In the genomic region with DNA sequence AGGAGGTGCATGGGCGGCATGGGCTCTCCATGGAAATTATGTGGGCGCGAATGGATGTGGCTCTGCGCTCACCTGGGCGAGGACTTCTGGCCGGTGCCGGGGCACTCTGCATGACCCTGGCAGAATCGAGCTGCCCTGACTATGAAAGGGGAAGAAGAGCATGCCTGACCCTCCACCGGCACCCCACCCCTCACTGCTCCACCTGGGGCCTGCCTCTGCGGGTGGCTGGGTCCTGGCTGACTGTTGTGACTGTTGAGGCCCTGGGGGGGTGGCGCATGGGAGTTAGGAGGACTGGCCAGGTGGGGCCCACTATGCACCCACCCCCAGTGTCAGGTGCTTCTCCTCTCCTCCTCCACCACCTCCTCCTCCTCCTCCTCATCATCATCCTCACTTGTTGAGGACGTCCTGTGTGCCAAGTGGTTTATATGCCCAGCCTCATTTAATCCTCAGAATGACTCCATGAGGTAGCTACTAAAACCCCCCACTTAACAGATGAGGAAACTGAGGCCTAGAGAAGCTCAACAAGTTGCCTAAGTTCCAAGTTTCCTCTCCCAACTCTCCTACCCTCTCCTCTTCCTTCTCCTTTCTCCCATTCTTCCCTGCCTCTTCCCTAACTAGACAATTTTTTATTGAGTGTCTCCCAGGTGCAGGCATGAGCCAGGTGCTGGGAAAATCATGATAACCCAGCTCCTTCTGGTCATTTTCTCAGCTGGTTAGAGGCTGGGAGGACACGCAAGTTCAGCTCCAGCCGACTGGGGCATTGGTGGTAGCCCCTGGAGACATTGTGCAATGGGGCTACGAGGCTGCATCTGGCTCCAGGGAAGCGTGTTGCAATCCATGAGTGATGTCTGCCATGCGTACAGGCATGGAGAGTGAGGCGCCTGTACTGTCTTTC, we compare ENCODE assay signal across 9 cellular contexts. TPM values are rescaled to one million over a fixed set of nuclear protein-coding genes. Genes with fewer than 3 reads are reported as not detected.
A peak's percentile ranks its signal among the peaks of the same experiment; 100 is the strongest.
DNase-seq lines count a peak whose midpoint lies in the region; ATAC-seq and TF ChIP-seq lines count a peak whose summit lies in the region.
"Had no signal": no experiment of that assay in that cellular context is flagged by ENCODE, and none has a peak within 500 bp of the region (broad histone marks: within the 10 kb centered on the region; RNA-seq: fewer than 3 reads in every experiment).

No MANE protein-coding gene starts in this region.

- H3K27ac Mint-ChIP-seq in CD8-positive, alpha-beta T cell: no peak overlapping the region
- H3K27ac Mint-ChIP-seq in natural killer cell: peak overlapping the region; percentile 94 to 96

- H3K9me3 ChIP-seq in CD8-positive, alpha-beta T cell (ENCODE audit: low read length): no peaks in the 10 kb centered on the region

- POLR2A ChIA-PET in CD8-positive, alpha-beta T cell (lab: Charles Lee): interaction anchor here (0.5 to 1.8 kb wide), 8 partner anchors 15 to 750 kb away, joined by 3 to 11 read pairs (median 4); a partner anchor contains a TSS

- no peaks in the 10 kb centered on the region for H3K9me3 Mint-ChIP-seq in CD8-positive, alpha-beta T cell
- no peaks in the 10 kb centered on the region for H3K9me3 Mint-ChIP-seq in natural killer cell

- H3K4me3 ChIP-seq in CD8-positive, alpha-beta T cell (ENCODE audit: low read depth, low read length): peak overlapping the region; percentile 21
- no peak overlapping the region for H3K4me3 ChIP-seq in choroid plexus epithelial cell (ENCODE audit: low read depth, low read length)

- intact Hi-C loops in CD8-positive, alpha-beta T cell (cut with DNase I, micrococcal nuclease): no loop called here
- intact Hi-C loops in natural killer cell (cut with micrococcal nuclease): loop anchor here (10.0 kb wide), 1 partner anchor 129 kb away; no protein-coding TSS in a partner anchor

- H3K4me1 Mint-ChIP-seq in CD8-positive, alpha-beta T cell (ENCODE audit: low read depth): peaks cover 53% of the 10 kb centered on the region
- peaks cover 39 to 79% of the 10 kb centered on the region in 2 donors for H3K4me1 Mint-ChIP-seq in natural killer cell

- DNase-seq in CD8-positive, alpha-beta T cell: no peak
- DNase-seq in NCI-H460 (ENCODE audit: extremely low read depth, low read depth) (peak; percentile 76), choroid plexus epithelial cell (ENCODE audit: low read depth) (peak; percentile 89), natural killer cell (no peak), NCI-H82 (lab: John Stamatoyannopoulos, UW) (no peak), DMS53 (lab: John Stamatoyannopoulos, UW) (no peak)
- no peak for DNase-seq in stimulated activated naive CD4-positive, alpha-beta T cell (lab: John Stamatoyannopoulos, UW)

- no peaks in the 10 kb centered on the region for H3K27me3 ChIP-seq in CD8-positive, alpha-beta T cell (ENCODE audit: insufficient read depth, low read length)

- no peak overlapping the region for H3K27ac ChIP-seq in CD8-positive, alpha-beta T cell (ENCODE audit: low read depth, low read length)

- TF ChIP-seq CTCF in CD8-positive, alpha-beta T cell (IDR thresholded peaks at IDR 0.05): no peak
- TF ChIP-seq CTCF in choroid plexus epithelial cell (conservative IDR thresholded peaks at IDR 0.05; ENCODE audit: low read depth, low read length) (no peak), natural killer cell (IDR thresholded peaks at IDR 0.05) (no peak)

- CTCF ChIA-PET in CD8-positive, alpha-beta T cell (lab: Charles Lee): interaction anchor here (1.3 to 8.4 kb wide), 3 partner anchors 15 to 348 kb away, joined by 5 to 96 read pairs (median 5); no protein-coding TSS in a partner anchor

- ATAC-seq in CD8-positive, alpha-beta T cell: no peak
- ATAC-seq in natural killer cell (no peak), GM19035 (IDR thresholded peaks at IDR 0.05; ENCODE audit: unreplicated experiment) (no peak)

- H3K36me3 Mint-ChIP-seq in CD8-positive, alpha-beta T cell: no peaks in the 10 kb centered on the region
- H3K36me3 Mint-ChIP-seq in natural killer cell: peaks cover 5% of the 10 kb centered on the region

- peaks cover 37% of the 10 kb centered on the region for H3K4me1 ChIP-seq in CD8-positive, alpha-beta T cell (ENCODE audit: insufficient read depth, low read length)
- H3K4me1 ChIP-seq: parathyroid adenoma had no signal

- H3K27me3 Mint-ChIP-seq in CD8-positive, alpha-beta T cell (ENCODE audit: low read depth): no peaks in the 10 kb centered on the region
- H3K27me3 Mint-ChIP-seq in natural killer cell (ENCODE audit: low read depth in 2 of 2): peaks cover 0 to 5% of the 10 kb centered on the region in 2 donors

- H3K4me3 Mint-ChIP-seq in CD8-positive, alpha-beta T cell: peak overlapping the region; percentile 72
- peak overlapping the region; percentile 87 for H3K4me3 Mint-ChIP-seq in natural killer cell

- no peaks in the 10 kb centered on the region for H3K36me3 ChIP-seq in CD8-positive, alpha-beta T cell (ENCODE audit: insufficient read depth, low read length)

RNA-seq across cellular contexts. Expression of a gene that starts 2.3 kb away (rescaled TPM):
- total RNA-seq in CD8-positive, alpha-beta T cell: under 1 TPM in 1 of 2 experiments, not detected in 1; 0.57 TPM
- 0.64 and 0.72 TPM in 2 replicates for total RNA-seq in NCI-H460 (2014; rRNA removed; shearing (Covaris generic))
- polyA plus RNA-seq in NCI-H460 (2014; cell fraction: nucleus; rRNA removed): 2.1 and 3.5 TPM in 2 replicates
- 1 to 10 TPM in 2 of 3 donors, not detected in 1; 1.1 to 1.2 TPM for total RNA-seq in natural killer cell

Comparison
In these comparisons a context has a peak if more than half of its experiments do, and no peak if none do; other contexts are left out.
1. DNase-seq: peak in NCI-H460 (single experiment) and choroid plexus epithelial cell (single experiment); none in CD8-positive, alpha-beta T cell (0 of 7), natural killer cell (single experiment), NCI-H82 (single experiment), DMS53 (single experiment) and stimulated activated naive CD4-positive, alpha-beta T cell (0 of 6).